In genomic region chr18:75592527-75592926, GRCh38 we compare ENCODE assay signal across 17 cellular contexts.
"Had no signal": no experiment of that assay in that cellular context is flagged by ENCODE, and none has a peak within 500 bp of the region (broad histone marks: within the 10 kb centered on the region; RNA-seq: fewer than 3 reads in every experiment).

No MANE protein-coding gene starts in this region.

- H2AFZ ChIP-seq: neural progenitor cell had no signal

- FAIRE-seq: bronchial epithelial cell had no signal

- H3K4me2 ChIP-seq: neural progenitor cell had no signal

- H3K4me1 ChIP-seq: neural progenitor cell, spleen, suprapubic skin had no signal

- H3K9ac ChIP-seq: neural progenitor cell had no signal

- DNase-seq: activated CD4-positive, alpha-beta T cell treated with anti-CD3 and anti-CD28 coated beads, Interleukin-2, amount 50 U/mL, for 4 hours; activated CD4-positive, CD25-positive, alpha-beta regulatory T cell treated with anti-CD3 and anti-CD28 coated beads, Interleukin-2, amount 50 U/mL, for 72 hours; activated naive CD4-positive, alpha-beta T cell treated with Interleukin-2 at 50 U/mL for 16 hours; activated T-cell treated with anti-CD3 and anti-CD28 coated beads for 4 hours; aorta; endodermal cell; left colon; mammary epithelial cell; naive B cell; ovary; spleen; T-helper 9 cell; trophoblast cell had no signal

- ATAC-seq: left colon, sciatic nerve had no signal

- H3K9me3 ChIP-seq: ovary had no signal

- H3K27me3 ChIP-seq: neural progenitor cell, ovary, spleen, suprapubic skin had no signal

- H3K4me3 ChIP-seq: neural progenitor cell, ovary, spleen, suprapubic skin had no signal

- H3K36me3 ChIP-seq: neural progenitor cell, ovary, spleen, suprapubic skin had no signal

- H3K27ac ChIP-seq: neural progenitor cell, ovary, spleen, suprapubic skin had no signal
